In the genomic region with DNA sequence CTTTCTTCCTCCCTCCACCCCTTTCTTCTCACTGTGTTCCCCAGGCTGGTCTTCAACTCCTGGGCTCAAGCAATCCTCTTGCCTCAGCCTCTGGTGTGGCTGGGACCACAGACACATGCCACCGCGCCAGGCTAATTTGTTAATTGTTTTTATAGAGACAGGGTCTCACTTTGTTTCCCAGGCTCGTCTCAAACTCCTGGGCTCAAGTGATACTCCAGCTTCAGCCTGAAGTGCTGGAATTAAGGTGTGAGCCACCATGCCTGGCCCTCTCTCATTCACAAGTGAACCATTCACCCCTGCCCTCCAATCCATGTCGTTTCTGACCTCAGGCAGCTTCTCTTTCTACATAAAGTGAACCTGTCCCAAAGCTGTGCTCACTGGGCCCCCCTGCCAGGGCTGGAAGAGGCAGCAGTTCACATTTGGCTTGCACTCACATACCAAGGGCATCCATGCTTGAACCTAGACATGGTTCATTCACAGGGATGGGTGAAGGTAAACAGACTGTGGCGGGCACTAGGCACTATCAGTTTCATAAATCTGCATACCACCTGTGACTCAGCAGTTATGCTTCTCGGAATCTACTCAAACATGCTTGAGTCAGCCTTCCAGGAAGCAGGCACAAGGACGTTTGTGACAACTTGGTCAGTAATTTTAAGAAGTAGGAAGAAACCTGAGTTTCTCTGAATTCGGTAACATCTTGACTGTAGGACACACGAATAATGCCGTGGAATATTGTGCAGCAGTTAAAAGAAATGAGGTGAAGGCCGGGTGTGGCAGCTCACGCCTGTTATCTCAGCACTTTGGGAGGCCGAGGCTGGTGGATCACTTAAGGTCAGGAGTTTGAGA, we compare ENCODE assay signal across 8 cellular contexts. TPM values are rescaled to one million over a fixed set of nuclear protein-coding genes. Genes with fewer than 3 reads are reported as not detected.
DNase-seq lines count a peak whose midpoint lies in the region; ATAC-seq and TF ChIP-seq lines count a peak whose summit lies in the region.

No MANE protein-coding gene starts in this region.

- H3K27me3 ChIP-seq in CD8-positive, alpha-beta T cell (ENCODE audit: insufficient read depth, low read length), result no peaks in the 10 kb centered on the region
- no peaks in the 10 kb centered on the region for H3K27me3 ChIP-seq in trophoblast cell (ENCODE audit: insufficient read depth, low read length)

- H4K8ac ChIP-seq in trophoblast cell (ENCODE audit: low read depth, low read length), result peak overlapping the region; percentile 45

- no peak overlapping the region for H2AFZ ChIP-seq in trophoblast cell (ENCODE audit: insufficient read depth, low read length, poor library complexity)

- peaks cover 14% of the 10 kb centered on the region for H3K79me1 ChIP-seq in trophoblast cell (ENCODE audit: low read length)

- POLR2A ChIA-PET in CD8-positive, alpha-beta T cell (lab: Charles Lee), result interaction anchor here (0.7 kb wide), 1 partner anchor 11 kb away, joined by 3 read pairs; no protein-coding TSS in a partner anchor
- POLR2A ChIA-PET in activated CD4-positive, alpha-beta T cell treated with anti-CD3 and anti-CD28 coated beads for 36 hours (lab: Charles Lee), result no interaction called here

- H3K9me3 Mint-ChIP-seq in CD8-positive, alpha-beta T cell, result no peaks in the 10 kb centered on the region
- H3K9me3 Mint-ChIP-seq in activated CD4-positive, alpha-beta T cell treated with anti-CD3 and anti-CD28 coated beads for 36 hours (ENCODE audit: low read depth), result no peaks in the 10 kb centered on the region

- H2AK5ac ChIP-seq in trophoblast cell (ENCODE audit: low read length), result peak overlapping the region; percentile 2

- no peak overlapping the region for H3K18ac ChIP-seq in trophoblast cell (ENCODE audit: low read length)

- no peaks in the 10 kb centered on the region for H3K27me3 Mint-ChIP-seq in CD8-positive, alpha-beta T cell (ENCODE audit: low read depth)
- H3K27me3 Mint-ChIP-seq in activated CD4-positive, alpha-beta T cell treated with anti-CD3 and anti-CD28 coated beads for 36 hours, result no peaks in the 10 kb centered on the region

- H3K9me3 ChIP-seq in CD8-positive, alpha-beta T cell (ENCODE audit: low read length), result no peaks in the 10 kb centered on the region
- no peaks in the 10 kb centered on the region for H3K9me3 ChIP-seq in trophoblast cell (ENCODE audit: insufficient read depth, low read depth, low read length)

- H2BK12ac ChIP-seq in trophoblast cell (ENCODE audit: low read length), result peak overlapping the region; percentile 61

- H3K27ac ChIP-seq in CD8-positive, alpha-beta T cell (ENCODE audit: low read depth, low read length), result no peak overlapping the region
- peak overlapping the region; percentile 78 for H3K27ac ChIP-seq in trophoblast cell (ENCODE audit: low read depth, low read length)

- no peak overlapping the region for H4K12ac ChIP-seq in trophoblast cell (ENCODE audit: low read depth, low read length)

- no peak overlapping the region for H3K23ac ChIP-seq in trophoblast cell (ENCODE audit: low read length)

- H3K9ac ChIP-seq in trophoblast cell (ENCODE audit: low read length), result no peak overlapping the region

- H3K4me3 Mint-ChIP-seq in CD8-positive, alpha-beta T cell, result no peak overlapping the region
- H3K4me3 Mint-ChIP-seq in activated CD4-positive, alpha-beta T cell treated with anti-CD3 and anti-CD28 coated beads for 36 hours, result peak overlapping the region; percentile 64

- peak overlapping the region; percentile 63 for H2BK5ac ChIP-seq in trophoblast cell (ENCODE audit: low read depth, low read length, poor library complexity)

- DNase-seq in CD8-positive, alpha-beta T cell, result peak in 3 of 7 experiments; percentile 33 to 54 (median 37)
- DNase-seq in NCI-H2029 treated with DMSO at 0.1 percent for 48 hours (lab: John Stamatoyannopoulos, UW), result peak; percentile 52
- peak; percentile 83 for DNase-seq in activated CD4-positive, alpha-beta T cell treated with anti-CD3 and anti-CD28 coated beads for 36 hours
- peak; percentile 91 for DNase-seq in epithelial cell of esophagus (ENCODE audit: low read depth)
- DNase-seq in trophoblast cell, result peak; percentile 96 to 99
- no peak for DNase-seq in C1 segment of cervical spinal cord (lab: John Stamatoyannopoulos, UW)
- no peak for DNase-seq in NCI-H1048 (lab: John Stamatoyannopoulos, UW)

- H3K4me1 Mint-ChIP-seq in CD8-positive, alpha-beta T cell (ENCODE audit: low read depth), result peaks cover 28% of the 10 kb centered on the region
- peaks cover 71% of the 10 kb centered on the region for H3K4me1 Mint-ChIP-seq in activated CD4-positive, alpha-beta T cell treated with anti-CD3 and anti-CD28 coated beads for 36 hours

- no CpG with 5 or more reads among the region's 13 CpGs for WGBS in trophoblast cell (ENCODE audit: extremely low coverage, insufficient coverage, insufficient read length)

- H3K27ac Mint-ChIP-seq in CD8-positive, alpha-beta T cell, result peak overlapping the region; percentile 85
- H3K27ac Mint-ChIP-seq in activated CD4-positive, alpha-beta T cell treated with anti-CD3 and anti-CD28 coated beads for 36 hours, result peak overlapping the region; percentile 97

- H3K4me3 ChIP-seq in CD8-positive, alpha-beta T cell (ENCODE audit: low read depth, low read length), result no peak overlapping the region
- H3K4me3 ChIP-seq in epithelial cell of esophagus (ENCODE audit: low read length), result no peak overlapping the region
- H3K4me3 ChIP-seq in trophoblast cell (ENCODE audit: low read depth, low read length), result no peak overlapping the region

- no peaks in the 10 kb centered on the region for H3K36me3 Mint-ChIP-seq in CD8-positive, alpha-beta T cell
- peaks cover 2% of the 10 kb centered on the region for H3K36me3 Mint-ChIP-seq in activated CD4-positive, alpha-beta T cell treated with anti-CD3 and anti-CD28 coated beads for 36 hours (ENCODE audit: low read depth)

- H3K36me3 ChIP-seq in CD8-positive, alpha-beta T cell (ENCODE audit: insufficient read depth, low read length), result no peaks in the 10 kb centered on the region
- peaks cover 18 to 19% of the 10 kb centered on the region in 2 experiments for H3K36me3 ChIP-seq in trophoblast cell (ENCODE audit: control insufficient read depth in 1 of 2, insufficient read depth in 2 of 2, low read length in 2 of 2)

- ATAC-seq in CD8-positive, alpha-beta T cell, result peak; percentile 34
- ATAC-seq in GM21423 (IDR thresholded peaks at IDR 0.05; ENCODE audit: unreplicated experiment), result peak; percentile 48
- ATAC-seq in activated CD4-positive, alpha-beta T cell treated with anti-CD3 and anti-CD28 coated beads for 36 hours, result peak; percentile 62

- CTCF ChIA-PET in CD8-positive, alpha-beta T cell (lab: Charles Lee), result interaction anchor here (0.6 to 8.7 kb wide), 3 partner anchors 26 to 106 kb away, joined by 3 to 83 read pairs (median 7); no protein-coding TSS in a partner anchor
- CTCF ChIA-PET in activated CD4-positive, alpha-beta T cell treated with anti-CD3 and anti-CD28 coated beads for 36 hours (lab: Charles Lee), result interaction anchor here (0.7 to 1.8 kb wide), 2 partner anchors 12 to 59 kb away, joined by 4 to 5 read pairs; no protein-coding TSS in a partner anchor

- intact Hi-C loops in CD8-positive, alpha-beta T cell (cut with DNase I, micrococcal nuclease), result loop anchor here in 1 of 2 experiments (5.0 kb wide), 1 partner anchor 247 kb away; no protein-coding TSS in a partner anchor
- intact Hi-C loops in activated CD4-positive, alpha-beta T cell treated with anti-CD3 and anti-CD28 coated beads for 36 hours (cut with DNase I, micrococcal nuclease), result loop anchor here (1.0 to 10.0 kb wide), 6 partner anchors 11 to 638 kb away; no protein-coding TSS in a partner anchor

- peaks cover 7% of the 10 kb centered on the region for H3K4me1 ChIP-seq in CD8-positive, alpha-beta T cell (ENCODE audit: insufficient read depth, low read length)
- peaks cover 13 to 14% of the 10 kb centered on the region in 2 experiments for H3K4me1 ChIP-seq in trophoblast cell (ENCODE audit: control insufficient read depth in 1 of 2, insufficient read depth in 2 of 2, low read length in 2 of 2)

- peak overlapping the region; percentile 26 for H3K4me2 ChIP-seq in trophoblast cell (ENCODE audit: low read length)

- H3K14ac ChIP-seq in trophoblast cell (ENCODE audit: low read length), result peak overlapping the region; percentile 50

- no peak for TF ChIP-seq CTCF in CD8-positive, alpha-beta T cell (IDR thresholded peaks at IDR 0.05)
- no peak for TF ChIP-seq CTCF in epithelial cell of esophagus (IDR thresholded peaks at IDR 0.05; ENCODE audit: insufficient read depth, low read depth, low read length, missing control alignments)

- peak overlapping the region; percentile 89 for H4K91ac ChIP-seq in trophoblast cell (ENCODE audit: low read depth, low read length)

- H2BK120ac ChIP-seq in trophoblast cell (ENCODE audit: insufficient read depth, low read length, poor library complexity), result peak overlapping the region; percentile 44

- H3K4ac ChIP-seq in trophoblast cell (ENCODE audit: low read depth, low read length), result peak overlapping the region; percentile 3

- H3K79me2 ChIP-seq in trophoblast cell (ENCODE audit: control insufficient read depth, insufficient read depth, low read length, poor library complexity), result no peaks in the 10 kb centered on the region

RNA-seq across cellular contexts. Expression of a gene that starts 6.0 kb away (rescaled TPM):
- total RNA-seq in CD8-positive, alpha-beta T cell, result 100 to 1,000 TPM; 318 to 336 TPM
- total RNA-seq in activated CD4-positive, alpha-beta T cell treated with anti-CD3 and anti-CD28 coated beads for 36 hours, result 100 to 1,000 TPM; 334 to 366 TPM
- 16.7 and 17.1 TPM in 2 replicates for polyA plus RNA-seq in trophoblast cell (2013)

RNA-seq across cellular contexts. Expression of a gene that starts 34.4 kb away (rescaled TPM):
- 10 to 100 TPM; 44.4 to 48.7 TPM for total RNA-seq in CD8-positive, alpha-beta T cell
- 1 to 10 TPM; 4.7 to 4.9 TPM for total RNA-seq in activated CD4-positive, alpha-beta T cell treated with anti-CD3 and anti-CD28 coated beads for 36 hours
- polyA plus RNA-seq in trophoblast cell (2013), result 18.0 and 19.3 TPM in 2 replicates

RNA-seq across cellular contexts. Expression of a gene that starts 34.5 kb away (rescaled TPM):
- total RNA-seq in CD8-positive, alpha-beta T cell, result 10 to 100 TPM; 80.3 to 86.6 TPM
- total RNA-seq in activated CD4-positive, alpha-beta T cell treated with anti-CD3 and anti-CD28 coated beads for 36 hours, result 10 to 100 TPM; 20.2 to 22.7 TPM
- polyA plus RNA-seq in trophoblast cell (2013), result 12.4 and 13.7 TPM in 2 replicates

Comparison
In these comparisons a context has a peak if more than half of its experiments do, and no peak if none do; other contexts are left out.
1. DNase-seq: peak in NCI-H2029 treated with DMSO at 0.1 percent for 48 hours (single experiment), activated CD4-positive, alpha-beta T cell treated with anti-CD3 and anti-CD28 coated beads for 36 hours (single experiment), epithelial cell of esophagus (single experiment) and trophoblast cell (2 of 2); none in C1 segment of cervical spinal cord (0 of 14) and NCI-H1048 (single experiment).
2. RNA of a gene that starts 34.4 kb away (total RNA-seq): 44.4 to 48.7 TPM in CD8-positive, alpha-beta T cell; 4.7 to 4.9 TPM in activated CD4-positive, alpha-beta T cell treated with anti-CD3 and anti-CD28 coated beads for 36 hours; every median in the first group is over 4 times any median in the second.
3. Peak in every context shown above with its lines, with median percentiles within 50 percentile points of each other: ATAC-seq.